In genomic region chr14:59463773-59464650, GRCh38 we compare ENCODE assay signal across 8 cellular contexts. TPM values are rescaled to one million over a fixed set of nuclear protein-coding genes. Genes with fewer than 3 reads are reported as not detected.
DNase-seq lines count a peak whose midpoint lies in the region; ATAC-seq and TF ChIP-seq lines count a peak whose summit lies in the region.

No MANE protein-coding gene starts in this region.

- peaks cover 25% of the 10 kb centered on the region for H3K27me3 Mint-ChIP-seq in mesothelial cell of epicardium (ENCODE audit: low read depth)

- peak; percentile 64 for DNase-seq in GM13977 (ENCODE audit: low spot score)
- DNase-seq in T-helper 2 cell = peak in 3 of 5 experiments; percentile 5 to 55 (median 18)
- DNase-seq in mesothelial cell of epicardium (ENCODE audit: low spot score in 2 of 2, unreplicated experiment in 2 of 2) = peak in 1 of 2 experiments; percentile 51
- DNase-seq in substantia nigra (lab: John Stamatoyannopoulos, UW) = peak in 11 of 49 donors; percentile 1 to 72 (median 40)
- DNase-seq in NCI-H524 (lab: John Stamatoyannopoulos, UW) = no peak
- DNase-seq in kidney glomerular epithelial cell (lab: John Stamatoyannopoulos, UW) = no peak

- H3K4me3 Mint-ChIP-seq in mesothelial cell of epicardium = peak overlapping the region; percentile 74

- H3K9me3 Mint-ChIP-seq in mesothelial cell of epicardium = no peaks in the 10 kb centered on the region

- in situ Hi-C loops in GM13977 (cut with MboI; ENCODE audit: low pct_unique_long_range_greater_than_20kb, low sequenced_read_pairs, unreplicated experiment) = no loop called here

- H3K27ac Mint-ChIP-seq in mesothelial cell of epicardium = no peak overlapping the region

- ATAC-seq in HG02763 (IDR thresholded peaks at IDR 0.05; ENCODE audit: unreplicated experiment) = peak; percentile 33

- H3K27ac ChIP-seq in ectodermal cell (ENCODE audit: insufficient read depth, low read depth, low read length, poor library complexity, severe bottlenecking) (no peak overlapping the region), substantia nigra (ENCODE audit: low read depth, low read length, poor library complexity, severe bottlenecking) (peak overlapping the region; percentile 58)

- no peak for TF ChIP-seq CTCF in GM13977 (IDR thresholded peaks at IDR 0.05; ENCODE audit: extremely low read depth, insufficient read depth, missing control alignments)
- no peak for TF ChIP-seq CTCF in mesothelial cell of epicardium (IDR thresholded peaks at IDR 0.05; ENCODE audit: unreplicated experiment)

- no peaks in the 10 kb centered on the region for H3K9me3 ChIP-seq in ectodermal cell (ENCODE audit: control insufficient read depth, low read length)

- WGBS in ectodermal cell, 2 experiments = 33 to 35% methylated on average over 83 of the region's 83 CpGs

- peaks cover 40% of the 10 kb centered on the region for H3K27me3 ChIP-seq in ectodermal cell (ENCODE audit: control insufficient read depth, insufficient read depth, low read length, poor library complexity, severe bottlenecking)

- peaks cover 7% of the 10 kb centered on the region for H3K36me3 Mint-ChIP-seq in mesothelial cell of epicardium

- no peaks in the 10 kb centered on the region for H3K36me3 ChIP-seq in ectodermal cell (ENCODE audit: control insufficient read depth, insufficient read depth, low read length)

- H3K4me3 ChIP-seq in ectodermal cell (ENCODE audit: insufficient read depth, low read depth, low read length) = peak overlapping the region; percentile 50

- H3K4me1 Mint-ChIP-seq in mesothelial cell of epicardium = peaks cover 6% of the 10 kb centered on the region

- H3K4me1 ChIP-seq in ectodermal cell (ENCODE audit: control insufficient read depth, insufficient read depth, low read length) = peaks cover 6% of the 10 kb centered on the region

RNA-seq across cellular contexts. Expression of gene GPR135, which starts 1.2 kb away (rescaled TPM):
- 1.6 TPM for polyA plus RNA-seq in ectodermal cell (2013, experiment 1 of 4)
- polyA plus RNA-seq in ectodermal cell (2013, experiment 2 of 4) = 1.0 TPM
- polyA plus RNA-seq in ectodermal cell (2013, experiment 3 of 4) = 1.0 TPM
- 1.5 TPM for polyA plus RNA-seq in ectodermal cell (2013, experiment 4 of 4)
- total RNA-seq in mesothelial cell of epicardium = 3.7 to 4.2 TPM (median 3.8 TPM) in 3 replicates

RNA-seq across cellular contexts. Expression of gene L3HYPDH, which starts 20.2 kb away (rescaled TPM):
- 11.2 TPM for polyA plus RNA-seq in ectodermal cell (2013, experiment 1 of 4)
- 10.6 TPM for polyA plus RNA-seq in ectodermal cell (2013, experiment 2 of 4)
- 9.7 TPM for polyA plus RNA-seq in ectodermal cell (2013, experiment 3 of 4)
- 13.3 TPM for polyA plus RNA-seq in ectodermal cell (2013, experiment 4 of 4)
- 27.6 to 31.9 TPM (median 27.9 TPM) in 3 replicates for total RNA-seq in mesothelial cell of epicardium

RNA-seq across cellular contexts. Expression of gene JKAMP, which starts 20.3 kb away (rescaled TPM):
- polyA plus RNA-seq in ectodermal cell (2013, experiment 1 of 4) = 86.1 TPM
- polyA plus RNA-seq in ectodermal cell (2013, experiment 2 of 4) = 90.8 TPM
- 68.9 TPM for polyA plus RNA-seq in ectodermal cell (2013, experiment 3 of 4)
- 73.3 TPM for polyA plus RNA-seq in ectodermal cell (2013, experiment 4 of 4)
- total RNA-seq in mesothelial cell of epicardium = 32.6 to 37.8 TPM (median 34.3 TPM) in 3 replicates

Comparison
In these comparisons a context has a peak if more than half of its experiments do, and no peak if none do; other contexts are left out.
1. DNase-seq: peak in GM13977 (single experiment) and T-helper 2 cell (3 of 5); none in NCI-H524 (0 of 2) and kidney glomerular epithelial cell (single experiment).